ENCODE assay signal across 8 cellular contexts in the genomic region with DNA sequence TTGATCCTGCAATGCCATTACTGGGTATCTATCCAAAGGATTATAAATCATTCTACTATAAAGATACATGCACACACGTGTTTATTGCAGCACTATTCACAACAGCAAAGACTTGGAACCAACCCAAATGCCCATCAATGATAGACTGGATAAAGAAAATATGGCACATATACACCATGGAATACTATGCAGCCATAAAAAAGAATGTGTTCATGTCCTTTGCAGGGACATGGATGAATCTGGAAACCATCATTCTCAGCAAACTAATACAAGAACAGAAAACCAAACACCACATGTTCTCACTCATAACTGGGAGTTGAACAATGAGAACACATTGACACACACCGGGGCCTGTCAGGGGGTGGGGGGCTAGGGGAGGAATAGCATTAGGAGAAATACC. TPM values are rescaled to one million over a fixed set of nuclear protein-coding genes. Genes with fewer than 3 reads are reported as not detected.
"Had no signal": no experiment of that assay in that cellular context is flagged by ENCODE, and none has a peak within 500 bp of the region (broad histone marks: within the 10 kb centered on the region; RNA-seq: fewer than 3 reads in every experiment).

No MANE protein-coding gene starts in this region.

RNA-seq across cellular contexts. Expression of a gene that starts 4.9 kb away (rescaled TPM):
- total RNA-seq: PC-3, PC-9, Right ventricle myocardium inferior, Right ventricle myocardium superior, RPMI7951, SJCRH30, SJSA1 had no signal
- polyA plus RNA-seq: SK-N-SH had no signal

RNA-seq across cellular contexts. Expression of a gene that starts 26.7 kb away (rescaled TPM):
- polyA plus RNA-seq: SK-N-SH had no signal
